In genomic region chr3:53149006-53149690, GRCh38 we compare ENCODE assay signal across 21 cellular contexts.
"Had no signal": no experiment of that assay in that cellular context is flagged by ENCODE, and none has a peak within 500 bp of the region (broad histone marks: within the 10 kb centered on the region; RNA-seq: fewer than 3 reads in every experiment).

No MANE protein-coding gene starts in this region.

- H3K4me1 Mint-ChIP-seq: endodermal cell; immature natural killer cell; naive thymus-derived CD8-positive, alpha-beta T cell; stimulated activated effector memory CD8-positive, alpha-beta T cell treated with anti-CD3 and anti-CD28 coated beads, Interleukin-12 subunit alpha, Interleukin-12 subunit beta, amount 100 ng/mL, for 72 hours had no signal

- H3K27me3 ChIP-seq: colonic mucosa, neural progenitor cell, right lobe of liver had no signal

- H3K4me2 ChIP-seq: neural progenitor cell had no signal

- H3K36me3 Mint-ChIP-seq: naive thymus-derived CD8-positive, alpha-beta T cell; neural progenitor cell; stimulated activated effector memory CD8-positive, alpha-beta T cell treated with anti-CD3 and anti-CD28 coated beads, Interleukin-12 subunit alpha, Interleukin-12 subunit beta, amount 100 ng/mL, for 72 hours had no signal

- H3K9ac ChIP-seq: neural progenitor cell, parathyroid adenoma had no signal

- H3K4me3 Mint-ChIP-seq: endodermal cell; immature natural killer cell; naive thymus-derived CD8-positive, alpha-beta T cell; neural progenitor cell; stimulated activated effector memory CD8-positive, alpha-beta T cell treated with anti-CD3 and anti-CD28 coated beads, Interleukin-12 subunit alpha, Interleukin-12 subunit beta, amount 100 ng/mL, for 72 hours had no signal

- H3K4me3 ChIP-seq: colonic mucosa, neural progenitor cell, prostate gland, right lobe of liver, tibial nerve had no signal

- H3K9me3 Mint-ChIP-seq: endodermal cell; immature natural killer cell; naive thymus-derived CD8-positive, alpha-beta T cell; neural progenitor cell; stimulated activated effector memory CD8-positive, alpha-beta T cell treated with anti-CD3 and anti-CD28 coated beads, Interleukin-12 subunit alpha, Interleukin-12 subunit beta, amount 100 ng/mL, for 72 hours had no signal

- H3K9me3 ChIP-seq: colonic mucosa, prostate gland, right lobe of liver, tibial nerve had no signal

- H3K27ac Mint-ChIP-seq: endodermal cell; neural progenitor cell; stimulated activated effector memory CD8-positive, alpha-beta T cell treated with anti-CD3 and anti-CD28 coated beads, Interleukin-12 subunit alpha, Interleukin-12 subunit beta, amount 100 ng/mL, for 72 hours had no signal

- H2AFZ ChIP-seq: neural progenitor cell, parathyroid adenoma had no signal

- ATAC-seq: foreskin keratinocyte; left colon; naive thymus-derived CD8-positive, alpha-beta T cell; stimulated activated effector memory CD8-positive, alpha-beta T cell treated with anti-CD3 and anti-CD28 coated beads, Interleukin-12 subunit alpha, Interleukin-12 subunit beta, amount 100 ng/mL, for 72 hours; stimulated activated naive CD8-positive, alpha-beta T cell treated with anti-CD3 and anti-CD28 coated beads, Interleukin-15, Interleukin-2, amounts not matched to agents 100 U/mL and 50 U/mL, for 24 hours had no signal

- H3K27ac ChIP-seq: colonic mucosa, foreskin keratinocyte, neural progenitor cell, parathyroid adenoma, right lobe of liver, tibial nerve had no signal

- DNase-seq: cerebellar nuclear complex; colonic mucosa; effector CD4-positive, alpha-beta T cell; endodermal cell; erythroblast; foreskin keratinocyte; immature natural killer cell; left colon; left ventricle myocardium superior; mesendoderm; naive thymus-derived CD8-positive, alpha-beta T cell; occipital lobe; right lobe of liver; stimulated activated CD4-positive, alpha-beta T cell treated with anti-CD3 and anti-CD28 coated beads, Interleukin-4, amount 100 ng/mL, for 1 hour; stimulated activated CD8-positive, alpha-beta memory T cell treated with anti-CD3 and anti-CD28 coated beads, Interleukin-4, amount 100 ng/mL, for 48 hours; stimulated activated naive CD8-positive, alpha-beta T cell treated with anti-CD3 and anti-CD28 coated beads, Interleukin-15, Interleukin-2, amounts not matched to agents 100 U/mL and 50 U/mL, for 24 hours had no signal

- H3K36me3 ChIP-seq: colonic mucosa, neural progenitor cell, prostate gland, right lobe of liver, tibial nerve had no signal

- H3K4me1 ChIP-seq: foreskin keratinocyte, neural progenitor cell had no signal
